8 cellular contexts compared by ENCODE assay signal in genomic region chr20:53622247-53623114, GRCh38. TPM values are rescaled to one million over a fixed set of nuclear protein-coding genes. Genes with fewer than 3 reads are reported as not detected.
DNase-seq lines count a peak whose midpoint lies in the region; ATAC-seq and TF ChIP-seq lines count a peak whose summit lies in the region.

No MANE protein-coding gene starts in this region.

- H3K4me1 Mint-ChIP-seq in nephron progenitor cell = peaks cover 36% of the 10 kb centered on the region

- no peaks in the 10 kb centered on the region for H3K27me3 ChIP-seq in duodenal mucosa (ENCODE audit: control insufficient read depth in 1 of 2, insufficient read depth in 2 of 2, low read length in 2 of 2)
- no peaks in the 10 kb centered on the region for H3K27me3 ChIP-seq in H7 (ENCODE audit: control insufficient read depth, insufficient read depth, low read length)

- no peaks in the 10 kb centered on the region for H3K9me3 ChIP-seq in duodenal mucosa (ENCODE audit: control insufficient read depth in 1 of 2, low read length in 2 of 2)

- peak overlapping the region; percentile 94 for H3K27ac Mint-ChIP-seq in nephron progenitor cell

- H3K36me3 Mint-ChIP-seq in nephron progenitor cell (ENCODE audit: low read depth) = no peaks in the 10 kb centered on the region

- TF ChIP-seq CTCF in nephron progenitor cell (IDR thresholded peaks at IDR 0.05) = no peak

- H3K4me3 ChIP-seq in duodenal mucosa (ENCODE audit: low read depth in 1 of 2, low read length in 2 of 2) = peak overlapping the region; percentile 9 to 22
- no peak overlapping the region for H3K4me3 ChIP-seq in H7 (ENCODE audit: insufficient read depth, low read depth, low read length)

- H3K9ac ChIP-seq in duodenal mucosa (ENCODE audit: low read depth in 1 of 2, low read length in 2 of 2) = peak overlapping the region; percentile 21 to 67

- DNase-seq in OCI-M2 (lab: John Stamatoyannopoulos, UW; ENCODE audit: unreplicated experiment) (peak; percentile 34), nephron progenitor cell (no peak), NCI-H1417 (lab: John Stamatoyannopoulos, UW) (no peak), H7 (no peak)
- no peak for DNase-seq in stimulated activated naive CD4-positive, alpha-beta T cell (lab: John Stamatoyannopoulos, UW)

- H3K4me1 ChIP-seq in duodenal mucosa (ENCODE audit: control insufficient read depth in 1 of 2, insufficient read depth in 2 of 2, low read length in 2 of 2) = peaks cover 19 to 29% of the 10 kb centered on the region in 2 donors

- H3K36me3 ChIP-seq in duodenal mucosa (ENCODE audit: control insufficient read depth in 1 of 2, insufficient read depth in 2 of 2, low read length in 2 of 2) = no peaks in the 10 kb centered on the region
- no peaks in the 10 kb centered on the region for H3K36me3 ChIP-seq in H7 (replicated peaks; ENCODE audit: control insufficient read depth, insufficient read depth, low read length)

- H3K9me3 Mint-ChIP-seq in nephron progenitor cell = no peaks in the 10 kb centered on the region

- peak; percentile 23 for ATAC-seq in GM19372 (IDR thresholded peaks at IDR 0.05; ENCODE audit: low read depth, unreplicated experiment)
- ATAC-seq in HG03457 (IDR thresholded peaks at IDR 0.05; ENCODE audit: unreplicated experiment) = no peak

- peak overlapping the region; percentile 78 for H3K27ac ChIP-seq in duodenal mucosa (ENCODE audit: low read depth, low read length)

- H3K27me3 Mint-ChIP-seq in nephron progenitor cell (ENCODE audit: low read depth, poor library complexity) = peaks cover 2% of the 10 kb centered on the region

- H3K4me3 Mint-ChIP-seq in nephron progenitor cell = peak overlapping the region; percentile 81

RNA-seq across cellular contexts. Expression of gene ZNF217, which starts 28.8 kb away (rescaled TPM):
- total RNA-seq in H7 (2014; rRNA removed; shearing (Covaris generic)) = 31.4 and 44.0 TPM in 2 replicates
